In the genomic region with DNA sequence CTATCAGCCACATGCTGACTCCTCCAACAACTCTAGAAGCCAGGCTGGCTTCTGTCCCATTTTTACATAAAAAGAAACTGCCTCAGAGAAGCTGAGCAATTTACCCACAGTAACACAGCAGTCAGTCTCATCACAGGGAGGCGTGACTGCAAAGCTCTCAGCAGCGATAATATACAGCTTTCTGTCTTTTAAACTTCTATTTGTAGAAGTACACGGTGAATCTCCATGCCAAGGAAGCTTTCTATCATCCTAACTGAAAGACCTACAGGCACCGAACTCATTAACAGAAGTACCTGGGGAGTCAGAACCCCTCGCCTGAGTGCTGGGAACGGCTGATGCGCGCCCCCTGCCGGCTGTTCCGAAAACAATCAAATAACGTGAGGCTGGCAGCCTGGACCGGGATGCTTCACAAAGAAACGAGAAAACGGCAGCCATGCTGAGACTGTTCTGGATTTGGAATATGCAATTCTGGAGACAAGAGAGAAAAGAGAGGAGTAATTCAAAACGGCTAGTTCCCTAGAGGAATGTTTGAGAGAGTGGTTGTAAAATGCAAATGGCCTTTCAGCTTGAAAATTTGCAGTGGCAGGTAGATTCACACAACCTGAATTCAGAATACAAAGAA, we compare ENCODE assay signal across 9 cellular contexts. TPM values are rescaled to one million over a fixed set of nuclear protein-coding genes. Genes with fewer than 3 reads are reported as not detected.
DNase-seq lines count a peak whose midpoint lies in the region; ATAC-seq and TF ChIP-seq lines count a peak whose summit lies in the region.
"Had no signal": no experiment of that assay in that cellular context is flagged by ENCODE, and none has a peak within 500 bp of the region (broad histone marks: within the 10 kb centered on the region; RNA-seq: fewer than 3 reads in every experiment).

No MANE protein-coding gene starts in this region.

- no peaks in the 10 kb centered on the region for H3K36me3 ChIP-seq in NT2/D1 (ENCODE audit: insufficient read depth, insufficient read length, low read length)
- H3K36me3 ChIP-seq in endodermal cell (ENCODE audit: control insufficient read depth, insufficient read depth, low read length): no peaks in the 10 kb centered on the region

- in situ Hi-C loops in KBM-7 (cut with MboI; ENCODE audit: low pct_unique_long_range_greater_than_20kb, low sequenced_read_pairs): no loop called here

- H3K4me1 ChIP-seq in NT2/D1 (ENCODE audit: insufficient read depth, insufficient read length) (peaks cover 29% of the 10 kb centered on the region), endodermal cell (ENCODE audit: control insufficient read depth, insufficient read depth, low read length) (peaks cover 9% of the 10 kb centered on the region)

- H3K9ac ChIP-seq in NT2/D1 (ENCODE audit: insufficient read length, low read depth) (no peak overlapping the region), endodermal cell (ENCODE audit: extremely low read depth, low read length, poor library complexity, severe bottlenecking) (no peak overlapping the region)

- H3K27ac Mint-ChIP-seq in endodermal cell: no peak overlapping the region
- H3K27ac Mint-ChIP-seq: IgD-negative memory B cell had no signal

- ATAC-seq in HG02571 (IDR thresholded peaks at IDR 0.05; ENCODE audit: unreplicated experiment): no peak

- H3K4me3 ChIP-seq in NT2/D1 (ENCODE audit: insufficient read length, low read depth) (no peak overlapping the region), endodermal cell (ENCODE audit: low read length) (no peak overlapping the region)

- H3K36me3 Mint-ChIP-seq in endodermal cell (ENCODE audit: low read depth): no peaks in the 10 kb centered on the region

- 4 to 16% methylated on average over 13 to 15 of the region's 15 CpGs for WGBS in endodermal cell (ENCODE audit: insufficient coverage in 1 of 2, insufficient read length in 1 of 2), 2 experiments

- TF ChIP-seq CTCF in endodermal cell (conservative IDR thresholded peaks at IDR 0.05): peak; percentile 98

- H3K4me1 Mint-ChIP-seq in endodermal cell: peaks cover 37% of the 10 kb centered on the region

- no peak overlapping the region for H3K27ac ChIP-seq in endodermal cell (ENCODE audit: low read depth, low read length)

- H3K27me3 ChIP-seq in NT2/D1 (ENCODE audit: insufficient read depth, insufficient read length): no peaks in the 10 kb centered on the region
- H3K27me3 ChIP-seq in endodermal cell (ENCODE audit: control insufficient read depth, insufficient read depth, low read length, poor library complexity, severe bottlenecking): peaks cover 14% of the 10 kb centered on the region

- H3K9me3 Mint-ChIP-seq in endodermal cell: no peaks in the 10 kb centered on the region
- H3K9me3 Mint-ChIP-seq: IgD-negative memory B cell had no signal

- H3K27me3 Mint-ChIP-seq in endodermal cell (ENCODE audit: insufficient read depth): peaks cover 14% of the 10 kb centered on the region

- H3K9me3 ChIP-seq in NT2/D1 (ENCODE audit: insufficient read depth, low read length) (no peaks in the 10 kb centered on the region), endodermal cell (ENCODE audit: control insufficient read depth, low read length) (no peaks in the 10 kb centered on the region)

- H3K4me3 Mint-ChIP-seq in endodermal cell: no peak overlapping the region
- H3K4me3 Mint-ChIP-seq: IgD-negative memory B cell had no signal

- peak; percentile 90 for DNase-seq in D341Med (ENCODE audit: low spot score)
- DNase-seq in KBM-7: peak; percentile 81
- DNase-seq in NT2/D1 (ENCODE audit: low read depth, low spot score): peak; percentile 84
- peak; percentile 54 for DNase-seq in activated CD8-positive, alpha-beta memory T cell treated with anti-CD3 and anti-CD28 coated beads, Interleukin-2, amount 50 U/mL, for 24 hours (ENCODE audit: extremely low read depth)
- peak; percentile 96 for DNase-seq in endodermal cell
- DNase-seq in myocyte (ENCODE audit: low read depth): peak; percentile 72
- DNase-seq in stimulated activated CD8-positive, alpha-beta memory T cell treated with anti-CD3 and anti-CD28 coated beads, Interleukin-7, amount 100 ng/mL, for 48 hours (ENCODE audit: extremely low read depth in 1 of 2, low read depth in 1 of 2): peak; percentile 41 to 58

RNA-seq across cellular contexts. Expression of a gene that starts 43.5 kb away (rescaled TPM):
- total RNA-seq in endodermal cell (10 to 100 TPM; 46.2 to 48.9 TPM), myocyte (15.7 and 18.7 TPM in 2 replicates)
- polyA plus RNA-seq in endodermal cell (2013, experiment 1 of 2): 46.9 TPM
- 43.4 TPM for polyA plus RNA-seq in endodermal cell (2013, experiment 2 of 2)
- 19.9 TPM for polyA plus RNA-seq in myocyte (2012)
